Comparison of ENCODE assay signal across 17 cellular contexts in genomic region chr2:21041943-21042707, GRCh38. TPM values are rescaled to one million over a fixed set of nuclear protein-coding genes. Genes with fewer than 3 reads are reported as not detected.
DNase-seq lines count a peak whose midpoint lies in the region; ATAC-seq and TF ChIP-seq lines count a peak whose summit lies in the region.
"Had no signal": no experiment of that assay in that cellular context is flagged by ENCODE, and none has a peak within 500 bp of the region (broad histone marks: within the 10 kb centered on the region; RNA-seq: fewer than 3 reads in every experiment).

No MANE protein-coding gene starts in this region.

- 61 to 70% (median 65%) methylated on average over 16 of the region's 16 CpGs for WGBS in heart left ventricle, 4 donors
- 86 to 89% methylated on average over 16 of the region's 16 CpGs for WGBS in aorta, 2 donors

- H3K27ac ChIP-seq in heart left ventricle, result peak overlapping the region in 11 of 12 donors; percentile 3 to 84 (median 50)
- no peak overlapping the region for H3K27ac ChIP-seq in aorta (ENCODE audit: low read depth in 1 of 2, low read length in 2 of 2)
- H3K27ac ChIP-seq: adrenal gland, KMS-11, uterus had no signal

- H3K4me3 ChIP-seq in BJ (ENCODE audit: low read depth, low read length) (0 out of 2 replicates have a peak overlapping the region, but pooled peaks have one; percentile 1), adipocyte (ENCODE audit: low read length) (peak overlapping the region; percentile 33), heart left ventricle (peak overlapping the region in 5 of 12 donors; percentile 3 to 38 (median 36)), aorta (ENCODE audit: low read length in 2 of 2) (no peak overlapping the region)
- H3K4me3 ChIP-seq: adrenal gland, uterus had no signal

- CTCF ChIA-PET in BJ (lab: Yijun Ruan, JAX), result interaction anchor here (0.6 to 3.7 kb wide), 13 partner anchors 8 to 1899 kb away, joined by 3 to 25 read pairs (median 4); no protein-coding TSS in a partner anchor

- TF ChIP-seq CTCF in BJ (IDR thresholded peaks at IDR 0.05; ENCODE audit: insufficient read depth, low read depth, low read length) (no peak), heart left ventricle (IDR thresholded peaks at IDR 0.05) (no peak)

- intact Hi-C loops in heart left ventricle (cut with DNase I), result loop anchor here (2.0 to 10.0 kb wide), 7 partner anchors 75 to 380 kb away; no protein-coding TSS in a partner anchor
- intact Hi-C loops in aorta (cut with DNase I), result loop anchor here (2.0 to 10.0 kb wide), 4 partner anchors 77 to 380 kb away; no protein-coding TSS in a partner anchor

- no peak for DNase-seq in BJ (ENCODE audit: low read depth)
- peak; percentile 80 for DNase-seq in adipocyte (ENCODE audit: low read depth)
- peak in 1 of 5 donors; percentile 45 for DNase-seq in heart left ventricle
- peak; percentile 27 for DNase-seq in mucosa of gallbladder (ENCODE audit: low spot score)
- DNase-seq in aorta, result no peak
- DNase-seq in NCI-H1417 (lab: John Stamatoyannopoulos, UW), result no peak
- DNase-seq in NCI-H146 (lab: John Stamatoyannopoulos, UW), result no peak
- DNase-seq: DMS 273 treated with DMSO at 0.1 percent for 48 hours, occipital lobe had no signal

- peak; percentile 29 to 48 (median 38) for ATAC-seq in heart left ventricle
- ATAC-seq in aorta (ENCODE audit: low FRiP score), result no peak
- no peak for ATAC-seq in HG03108 (IDR thresholded peaks at IDR 0.05; ENCODE audit: unreplicated experiment)
- ATAC-seq: activated CD4-positive, CD25-positive, alpha-beta regulatory T cell treated with anti-CD3 and anti-CD28 coated beads, Interleukin-2, amount 50 U/mL, for 24 hours; activated CD8-positive, alpha-beta T cell treated with anti-CD3 and anti-CD28 coated beads, Interleukin-2, amount 10 ng/mL, durations not matched to agents 7 days and 5 days had no signal

- TF ChIP-seq POLR2A in heart left ventricle (IDR thresholded peaks at IDR 0.05), result no peak

- H3K27me3 ChIP-seq in BJ (ENCODE audit: control insufficient read depth, insufficient read depth, low read length), result no peaks in the 10 kb centered on the region
- no peaks in the 10 kb centered on the region for H3K27me3 ChIP-seq in adipocyte (replicated peaks; ENCODE audit: control insufficient read depth, insufficient read depth, low read length)
- peaks cover 0 to 17% (median 0%) of the 10 kb centered on the region in 9 donors for H3K27me3 ChIP-seq in heart left ventricle
- no peaks in the 10 kb centered on the region for H3K27me3 ChIP-seq in aorta (ENCODE audit: control insufficient read depth in 1 of 2, insufficient read depth in 2 of 2, low read length in 1 of 2)
- H3K27me3 ChIP-seq: uterus had no signal

- H3K4me1 ChIP-seq in adipocyte (ENCODE audit: control insufficient read depth, insufficient read depth, low read length) (peaks cover 47% of the 10 kb centered on the region), heart left ventricle (peaks cover 0 to 22% (median 8%) of the 10 kb centered on the region in 12 donors), aorta (ENCODE audit: control insufficient read depth in 1 of 2, insufficient read depth in 2 of 2, low read length in 2 of 2) (peaks cover 1 to 2% of the 10 kb centered on the region in 2 donors)
- H3K4me1 ChIP-seq: adrenal gland, uterus had no signal

- POLR2A ChIA-PET in BJ (lab: Charles Lee), result no interaction called here

- H3K36me3 ChIP-seq in BJ (ENCODE audit: control insufficient read depth, insufficient read depth, low read length) (no peaks in the 10 kb centered on the region), adipocyte (ENCODE audit: control insufficient read depth, insufficient read depth, low read length, severe bottlenecking) (no peaks in the 10 kb centered on the region), heart left ventricle (no peaks in the 10 kb centered on the region), aorta (ENCODE audit: control insufficient read depth in 1 of 2, insufficient read depth in 2 of 2, low read length in 1 of 2) (no peaks in the 10 kb centered on the region)
- H3K36me3 ChIP-seq: adrenal gland, uterus had no signal

- H3K9me3 ChIP-seq in adipocyte (ENCODE audit: control insufficient read depth, low read length), result no peaks in the 10 kb centered on the region
- H3K9me3 ChIP-seq in heart left ventricle, result no peaks in the 10 kb centered on the region
- H3K9me3 ChIP-seq in aorta (ENCODE audit: control insufficient read depth, low read length), result no peaks in the 10 kb centered on the region
- H3K9me3 ChIP-seq: adrenal gland, uterus had no signal

- peak overlapping the region; percentile 57 for H3K9ac ChIP-seq in adipocyte (ENCODE audit: low read length)
- H3K9ac ChIP-seq: KMS-11 had no signal

RNA-seq across cellular contexts. Expression of gene APOB, which starts 1.7 kb away (rescaled TPM):
- 0.04 TPM in 2 replicates for polyA plus RNA-seq in BJ (2011; rRNA removed)
- 0.05 and 0.33 TPM in 2 replicates for polyA minus RNA-seq in BJ (2011; rRNA and poly(A)+ RNA removed)
- total RNA-seq in heart left ventricle, result 10 to 100 TPM in 6 of 9 donors, 1 to 10 TPM in 3; 4.3 to 55.6 (median 11.9) TPM
- polyA plus RNA-seq in heart left ventricle, result 1 to 10 TPM in 1 of 2 donors, under 1 TPM in 1; 0.72 to 2.3 TPM
- total RNA-seq in mucosa of gallbladder, result 14.8 TPM
- total RNA-seq in aorta, result 1 to 10 TPM; 4.7 to 5.9 TPM
- polyA plus RNA-seq in aorta, result 1 to 10 TPM in 1 of 2 donors, under 1 TPM in 1; 0.38 to 8.8 TPM
- total RNA-seq: activated CD8-positive, alpha-beta T cell treated with anti-CD3 and anti-CD28 coated beads, Interleukin-2, amount 10 ng/mL, durations not matched to agents 7 days and 5 days; HT-29; kidney epithelial cell had no signal

Comparison
In these comparisons a context has a peak if more than half of its experiments do, and no peak if none do; other contexts are left out.
1. DNase-seq: peak in adipocyte (single experiment) and mucosa of gallbladder (single experiment); none in BJ (single experiment), aorta (0 of 2), NCI-H1417 (0 of 3) and NCI-H146 (single experiment).
2. H3K4me3 ChIP-seq: peak in BJ (single experiment) and adipocyte (single experiment); none in aorta (0 of 2).
3. ATAC-seq: peak in heart left ventricle (4 of 4); none in aorta (single experiment) and HG03108 (single experiment).
4. H3K27ac ChIP-seq: peak in heart left ventricle (11 of 12); none in aorta (0 of 2).